Comparison of ENCODE assay signal across 2 cellular contexts in the genomic region with DNA sequence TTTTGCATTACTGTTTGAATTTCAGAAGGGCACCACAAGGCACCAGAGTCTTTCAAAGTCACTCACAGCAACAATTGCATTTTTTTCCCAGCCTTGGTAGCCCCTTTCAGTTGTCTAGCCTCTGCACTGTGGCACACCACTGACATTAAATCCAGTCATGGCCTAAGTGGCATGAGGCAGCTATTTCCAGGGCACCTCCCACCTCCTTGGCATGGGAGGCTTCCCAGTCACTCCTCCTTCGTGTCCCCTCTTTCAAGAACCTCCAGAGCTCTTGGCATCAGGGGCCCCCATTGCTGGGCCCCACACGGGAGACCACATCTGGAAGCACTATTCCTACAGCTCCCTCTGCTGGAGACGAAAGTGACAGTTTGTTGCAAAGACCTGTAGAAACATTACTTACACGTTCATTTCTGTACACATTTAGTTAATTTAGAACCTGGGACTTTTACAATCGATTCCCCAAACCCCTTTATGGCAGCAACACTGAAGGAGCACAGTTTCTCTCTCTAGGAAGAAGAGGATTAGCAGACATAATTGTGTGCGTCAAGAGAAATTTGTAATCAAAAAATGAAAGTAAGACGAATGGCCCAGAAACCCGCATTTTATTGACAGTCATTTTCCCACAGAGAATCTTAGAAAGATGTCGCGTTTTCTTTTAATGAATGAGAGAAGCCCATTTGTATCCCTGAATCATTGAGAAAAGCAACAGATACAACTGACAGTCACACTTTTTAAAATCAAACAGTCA.
A peak's percentile ranks its signal among the peaks of the same experiment; 100 is the strongest.
TF ChIP-seq lines count a peak whose summit lies in the region.

No MANE protein-coding gene starts in this region.

TF ChIP-seq in K562, 482 proteins besides CTCF, POLR2A, EP300 and RAD21 (continues in another document):
- TF ChIP-seq HNRNPUL1 (IDR thresholded peaks at IDR 0.05; ENCODE audit: low read length): no peak
- 0 out of 2 replicates have a peak, but pooled peaks have one; percentile 13 for TF ChIP-seq NR2C1 (IDR thresholded peaks at IDR 0.05)
- no peak for TF ChIP-seq NR2C1 (tag; IDR thresholded peaks at IDR 0.05)
- peak; percentile 43; the same call in 1 of the 2 replicates for TF ChIP-seq POLR2AphosphoS5 (IDR thresholded peaks at IDR 0.05; ENCODE audit: control insufficient read depth, insufficient read depth, low read depth, low read length)
- no peak for TF ChIP-seq ADNP (tag; IDR thresholded peaks at IDR 0.05)
- TF ChIP-seq ILK (tag; IDR thresholded peaks at IDR 0.05; ENCODE audit: borderline replicate concordance, low read depth): no peak
- TF ChIP-seq TEAD4 (IDR thresholded peaks at IDR 0.05; ENCODE audit: low read length): peak; percentile 23; the same call in 1 of the 2 replicates
- TF ChIP-seq TEAD4 (CRISPR knock-in tag; IDR thresholded peaks at IDR 0.05; ENCODE audit: borderline replicate concordance): no peak
- TF ChIP-seq ZBTB7A (IDR thresholded peaks at IDR 0.05; ENCODE audit: borderline replicate concordance, control insufficient read depth, low read depth, low read length): 0 out of 2 replicates have a peak, but pooled peaks have one; percentile 23
- no peak for TF ChIP-seq MXI1 (IDR thresholded peaks at IDR 0.05; ENCODE audit: low read depth, low read length)
- peak in 1 of 3 experiments; percentile 38 for TF ChIP-seq YY1 (IDR thresholded peaks at IDR 0.05; ENCODE audit: borderline replicate concordance in 1 of 3, control insufficient read depth in 1 of 3, extremely low read depth in 1 of 3, insufficient read depth in 3 of 3, insufficient read length in 1 of 3, insufficient replicate concordance in 2 of 3, low read depth in 1 of 3, low read length in 2 of 3)
- peak; percentile 64 for TF ChIP-seq POLR2B (IDR thresholded peaks at IDR 0.05; ENCODE audit: low read depth, partially characterized antibody)
- TF ChIP-seq KDM4B (IDR thresholded peaks at IDR 0.05; ENCODE audit: borderline replicate concordance in 2 of 2, low read depth in 1 of 2): 0 out of 4 replicates have a peak, but pooled peaks of 1 of the 2 experiments have one; percentile 55
- TF ChIP-seq, protein P1, sequence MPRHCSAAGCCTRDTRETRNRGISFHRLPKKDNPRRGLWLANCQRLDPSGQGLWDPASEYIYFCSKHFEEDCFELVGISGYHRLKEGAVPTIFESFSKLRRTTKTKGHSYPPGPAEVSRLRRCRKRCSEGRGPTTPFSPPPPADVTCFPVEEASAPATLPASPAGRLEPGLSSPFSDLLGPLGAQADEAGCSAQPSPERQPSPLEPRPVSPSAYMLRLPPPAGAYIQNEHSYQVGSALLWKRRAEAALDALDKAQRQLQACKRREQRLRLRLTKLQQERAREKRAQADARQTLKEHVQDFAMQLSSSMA (CRISPR knock-in tag; IDR thresholded peaks at IDR 0.05): no peak
- TF ChIP-seq CTCFL (IDR thresholded peaks at IDR 0.05; ENCODE audit: borderline replicate concordance, insufficient read depth, low read depth, low read length, poor library complexity, severe bottlenecking): peak; percentile 54
- TF ChIP-seq SREBF2 (CRISPR knock-in tag; IDR thresholded peaks at IDR 0.05): no peak
- TF ChIP-seq SMC3 (conservative IDR thresholded peaks at IDR 0.05; ENCODE audit: insufficient read depth, low read depth, low read length): 0 out of 2 replicates have a peak, but pooled peaks have one; percentile 25
- peak; percentile 48; the same call in 1 of the 2 replicates for TF ChIP-seq MTA3 (IDR thresholded peaks at IDR 0.05; ENCODE audit: borderline replicate concordance)
- TF ChIP-seq, protein P2, sequence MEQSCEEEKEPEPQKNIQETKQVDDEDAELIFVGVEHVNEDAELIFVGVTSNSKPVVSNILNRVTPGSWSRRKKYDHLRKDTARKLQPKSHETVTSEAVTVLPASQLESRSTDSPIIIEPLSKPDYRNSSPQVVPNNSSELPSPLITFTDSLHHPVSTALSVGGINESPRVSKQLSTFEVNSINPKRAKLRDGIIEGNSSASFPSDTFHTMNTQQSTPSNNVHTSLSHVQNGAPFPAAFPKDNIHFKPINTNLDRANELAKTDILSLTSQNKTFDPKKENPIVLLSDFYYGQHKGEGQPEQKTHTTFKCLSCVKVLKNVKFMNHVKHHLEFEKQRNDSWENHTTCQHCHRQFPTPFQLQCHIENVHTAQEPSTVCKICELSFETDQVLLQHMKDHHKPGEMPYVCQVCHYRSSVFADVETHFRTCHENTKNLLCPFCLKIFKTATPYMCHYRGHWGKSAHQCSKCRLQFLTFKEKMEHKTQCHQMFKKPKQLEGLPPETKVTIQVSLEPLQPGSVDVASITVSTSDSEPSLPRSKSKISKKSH (CRISPR knock-in tag; IDR thresholded peaks at IDR 0.05): no peak
- TF ChIP-seq, protein P3, sequence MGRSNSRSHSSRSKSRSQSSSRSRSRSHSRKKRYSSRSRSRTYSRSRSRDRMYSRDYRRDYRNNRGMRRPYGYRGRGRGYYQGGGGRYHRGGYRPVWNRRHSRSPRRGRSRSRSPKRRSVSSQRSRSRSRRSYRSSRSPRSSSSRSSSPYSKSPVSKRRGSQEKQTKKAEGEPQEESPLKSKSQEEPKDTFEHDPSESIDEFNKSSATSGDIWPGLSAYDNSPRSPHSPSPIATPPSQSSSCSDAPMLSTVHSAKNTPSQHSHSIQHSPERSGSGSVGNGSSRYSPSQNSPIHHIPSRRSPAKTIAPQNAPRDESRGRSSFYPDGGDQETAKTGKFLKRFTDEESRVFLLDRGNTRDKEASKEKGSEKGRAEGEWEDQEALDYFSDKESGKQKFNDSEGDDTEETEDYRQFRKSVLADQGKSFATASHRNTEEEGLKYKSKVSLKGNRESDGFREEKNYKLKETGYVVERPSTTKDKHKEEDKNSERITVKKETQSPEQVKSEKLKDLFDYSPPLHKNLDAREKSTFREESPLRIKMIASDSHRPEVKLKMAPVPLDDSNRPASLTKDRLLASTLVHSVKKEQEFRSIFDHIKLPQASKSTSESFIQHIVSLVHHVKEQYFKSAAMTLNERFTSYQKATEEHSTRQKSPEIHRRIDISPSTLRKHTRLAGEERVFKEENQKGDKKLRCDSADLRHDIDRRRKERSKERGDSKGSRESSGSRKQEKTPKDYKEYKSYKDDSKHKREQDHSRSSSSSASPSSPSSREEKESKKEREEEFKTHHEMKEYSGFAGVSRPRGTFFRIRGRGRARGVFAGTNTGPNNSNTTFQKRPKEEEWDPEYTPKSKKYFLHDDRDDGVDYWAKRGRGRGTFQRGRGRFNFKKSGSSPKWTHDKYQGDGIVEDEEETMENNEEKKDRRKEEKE (IDR thresholded peaks at IDR 0.05; ENCODE audit: borderline replicate concordance in 1 of 2, control insufficient read depth in 1 of 2, low read depth in 2 of 2, low read length in 1 of 2): 0 out of 4 replicates have a peak, but pooled peaks of 1 of the 2 experiments have one; percentile 66
- TF ChIP-seq ZZZ3 (IDR thresholded peaks at IDR 0.05): peak; percentile 37; the same call in 1 of the 2 replicates

TF ChIP-seq in neural cell, 6 proteins besides CTCF, POLR2A, EP300 and RAD21:
- TF ChIP-seq TAF1 (IDR thresholded peaks at IDR 0.05; ENCODE audit: low read depth) (no peak), SMC3 (conservative IDR thresholded peaks at IDR 0.05; ENCODE audit: poor library complexity) (peak; percentile 84), POLR2AphosphoS5 (IDR thresholded peaks at IDR 0.05) (no peak)
